In the genomic region with DNA sequence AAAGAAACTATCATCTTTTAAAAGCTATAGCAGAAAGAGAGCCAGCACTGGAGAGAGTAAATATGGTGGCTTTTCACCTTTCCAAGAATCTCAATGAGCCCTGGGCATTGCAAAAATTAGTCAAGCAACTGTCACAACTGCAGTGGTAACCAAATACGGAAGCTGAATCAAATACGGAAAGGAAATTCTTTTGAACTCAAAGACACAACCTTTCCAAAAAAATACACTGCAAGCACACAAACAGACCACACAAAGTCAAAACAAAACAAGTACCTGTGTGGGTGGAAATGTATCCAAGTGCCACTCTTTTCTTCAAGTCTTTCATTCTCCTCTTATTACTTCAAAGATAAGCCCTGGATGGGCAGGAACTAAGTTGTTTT, we compare ENCODE assay signal across 11 cellular contexts. TPM values are rescaled to one million over a fixed set of nuclear protein-coding genes. Genes with fewer than 3 reads are reported as not detected.
DNase-seq lines count a peak whose midpoint lies in the region; ATAC-seq, FAIRE-seq and TF ChIP-seq lines count a peak whose summit lies in the region.
"Had no signal": no experiment of that assay in that cellular context is flagged by ENCODE, and none has a peak within 500 bp of the region (broad histone marks: within the 10 kb centered on the region; RNA-seq: fewer than 3 reads in every experiment).

No MANE protein-coding gene starts in this region.

- no peak overlapping the region for H2AFZ ChIP-seq in MM.1S (ENCODE audit: low read length)

- no peak overlapping the region for H3K4me2 ChIP-seq in MM.1S (ENCODE audit: low read depth, low read length)

- no peaks in the 10 kb centered on the region for H3K9me2 ChIP-seq in MM.1S (replicated peaks; ENCODE audit: insufficient read depth, low read length)

- H3F3A ChIP-seq in MM.1S (ENCODE audit: insufficient read depth, low read length), result no peaks in the 10 kb centered on the region

- ATAC-seq in GM21515 (IDR thresholded peaks at IDR 0.05; ENCODE audit: unreplicated experiment), result peak; percentile 61
- ATAC-seq in HG03039 (IDR thresholded peaks at IDR 0.05; ENCODE audit: unreplicated experiment), result no peak
- ATAC-seq: HCT116 had no signal

- no peak overlapping the region for H3K9ac ChIP-seq in colonic mucosa (ENCODE audit: low read depth in 2 of 2, low read length in 2 of 2)
- H3K9ac ChIP-seq in MM.1S (ENCODE audit: low read length), result no peak overlapping the region

- DNase-seq in GM12891 (ENCODE audit: insufficient read length, low spot score) (no peak), colonic mucosa (no peak), MM.1S (no peak), C1 segment of cervical spinal cord (lab: John Stamatoyannopoulos, UW) (no peak)
- no peak for DNase-seq in activated effector memory CD4-positive, alpha-beta T cell treated with anti-CD3 and anti-CD28 coated beads, Interleukin-2, amount 50 U/mL, for 16 hours
- DNase-seq: dermis blood vessel endothelial cell, sigmoid colon had no signal

- TF ChIP-seq CTCF in colonic mucosa (IDR thresholded peaks at IDR 0.05) (no peak), MM.1S (IDR thresholded peaks at IDR 0.05; ENCODE audit: low read length) (no peak)

- intact Hi-C loops in colonic mucosa (cut with DNase I), result no loop called here

- H4K20me1 ChIP-seq in MM.1S (ENCODE audit: insufficient read depth, low read length), result 0 out of 2 replicates have a peak, but pooled peaks cover 7% of the 10 kb centered on the region

- H3K9me3 ChIP-seq in KOPT-K1 (ENCODE audit: insufficient read depth, low read length, poor library complexity, severe bottlenecking) (no peaks in the 10 kb centered on the region), colonic mucosa (no peaks in the 10 kb centered on the region), MM.1S (replicated peaks; ENCODE audit: insufficient read depth, low read length) (no peaks in the 10 kb centered on the region)
- H3K9me3 ChIP-seq: sigmoid colon had no signal

- peak; percentile 76 for FAIRE-seq in GM12891 (lab: Jason Lieb, UNC)

- peaks cover 20% of the 10 kb centered on the region for H3K4me1 ChIP-seq in colonic mucosa
- no peaks in the 10 kb centered on the region for H3K4me1 ChIP-seq in MM.1S (ENCODE audit: low read length)

- no peak for TF ChIP-seq POLR2A in GM12891 (IDR thresholded peaks at IDR 0.05; ENCODE audit: low read depth, low read length)

- H3K27me3 ChIP-seq in colonic mucosa (no peaks in the 10 kb centered on the region), MM.1S (replicated peaks; ENCODE audit: insufficient read depth, low read length) (no peaks in the 10 kb centered on the region)
- H3K27me3 ChIP-seq: sigmoid colon had no signal

- H3K79me2 ChIP-seq in MM.1S (ENCODE audit: low read length), result peaks cover 87% of the 10 kb centered on the region

- H3K36me3 ChIP-seq in KOPT-K1 (ENCODE audit: insufficient read depth, low read length) (no peaks in the 10 kb centered on the region), colonic mucosa (no peaks in the 10 kb centered on the region), MM.1S (replicated peaks; ENCODE audit: insufficient read depth, low read length) (no peaks in the 10 kb centered on the region)
- H3K36me3 ChIP-seq: sigmoid colon had no signal

- H3K4me3 ChIP-seq in colonic mucosa (no peak overlapping the region), MM.1S (ENCODE audit: low read length) (no peak overlapping the region)
- H3K4me3 ChIP-seq: sigmoid colon had no signal

- H3K27ac ChIP-seq in KOPT-K1 (ENCODE audit: low read depth, low read length, poor library complexity, severe bottlenecking) (peak overlapping the region; percentile 10), colonic mucosa (peak overlapping the region; percentile 19), MM.1S (ENCODE audit: low read length) (no peak overlapping the region)

TF ChIP-seq in GM12891, 5 proteins besides CTCF, POLR2A, EP300 and RAD21:
- no peak for TF ChIP-seq TAF1 (IDR thresholded peaks at IDR 0.05; ENCODE audit: low read depth, low read length)
- no peak for TF ChIP-seq POU2F2 (IDR thresholded peaks at IDR 0.05; ENCODE audit: low read depth, low read length)
- TF ChIP-seq SPI1 (IDR thresholded peaks at IDR 0.05; ENCODE audit: low read depth, low read length), result peak; percentile 57
- no peak for TF ChIP-seq POLR2AphosphoS5 (IDR thresholded peaks at IDR 0.05; ENCODE audit: low read depth, low read length)

RNA-seq across cellular contexts. Expression of a gene that starts 17.6 kb away (rescaled TPM):
- polyA plus RNA-seq in GM12891 (2012; ENCODE audit: low read depth, missing spikeins), result 28.1 TPM
- total RNA-seq in colonic mucosa, result 10 to 100 TPM; 57.7 to 63.7 TPM
